In genomic region chr16:35239561-35239960, GRCh38 we compare ENCODE assay signal across 1 cellular context.
TF ChIP-seq lines count a peak whose summit lies in the region.

No MANE protein-coding gene starts in this region.

TF ChIP-seq in SK-N-SH treated with all-trans-retinoic acid at 6 μM for 48 hours, 23 proteins besides CTCF, POLR2A, EP300 and RAD21 (continued from another document):
- no peak for TF ChIP-seq CSRNP3 (CRISPR knock-in tag; IDR thresholded peaks at IDR 0.05)
- TF ChIP-seq ZFP30 (CRISPR knock-in tag; IDR thresholded peaks at IDR 0.05), result no peak
- no peak for TF ChIP-seq OSR1 (CRISPR knock-in tag; IDR thresholded peaks at IDR 0.05)
- no peak for TF ChIP-seq SNAI2 (CRISPR knock-in tag; IDR thresholded peaks at IDR 0.05)
